In genomic region chr5:39815701-39816100, GRCh38 we compare ENCODE assay signal across 15 cellular contexts.
"Had no signal": no experiment of that assay in that cellular context is flagged by ENCODE, and none has a peak within 500 bp of the region (broad histone marks: within the 10 kb centered on the region; RNA-seq: fewer than 3 reads in every experiment).

No MANE protein-coding gene starts in this region.

- H3K36me3 ChIP-seq: esophagus squamous epithelium, neutrophil had no signal

- DNase-seq: activated B cell treated with CpG ODN at 0.5 μM for 24 hours; activated CD4-positive, alpha-beta T cell treated with anti-CD3 and anti-CD28 coated beads, Interleukin-2, amount 10 ng/mL, durations not matched to agents 7 days and 5 days; activated naive CD8-positive, alpha-beta T cell treated with anti-CD3 and anti-CD28 coated beads for 36 hours; anterior cingulate cortex; effector CD8-positive, alpha-beta T cell; esophagus squamous epithelium; foreskin melanocyte; head of caudate nucleus; mammary epithelial cell; natural killer cell; posterior cingulate gyrus; stimulated activated naive CD8-positive, alpha-beta T cell treated with anti-CD3 and anti-CD28 coated beads, Interleukin-15, amount 100 ng/mL, for 72 hours; SW 1271 had no signal

- ATAC-seq: left lobe of liver; natural killer cell; stimulated activated naive CD8-positive, alpha-beta T cell treated with anti-CD3 and anti-CD28 coated beads, Interleukin-15, amount 100 ng/mL, for 72 hours had no signal

- H3K4me3 ChIP-seq: esophagus squamous epithelium had no signal

- H3K4me1 ChIP-seq: esophagus squamous epithelium had no signal

- H3K27me3 ChIP-seq: esophagus squamous epithelium, neutrophil had no signal

- H3K9me3 ChIP-seq: esophagus squamous epithelium, neutrophil had no signal
